In the genomic region with DNA sequence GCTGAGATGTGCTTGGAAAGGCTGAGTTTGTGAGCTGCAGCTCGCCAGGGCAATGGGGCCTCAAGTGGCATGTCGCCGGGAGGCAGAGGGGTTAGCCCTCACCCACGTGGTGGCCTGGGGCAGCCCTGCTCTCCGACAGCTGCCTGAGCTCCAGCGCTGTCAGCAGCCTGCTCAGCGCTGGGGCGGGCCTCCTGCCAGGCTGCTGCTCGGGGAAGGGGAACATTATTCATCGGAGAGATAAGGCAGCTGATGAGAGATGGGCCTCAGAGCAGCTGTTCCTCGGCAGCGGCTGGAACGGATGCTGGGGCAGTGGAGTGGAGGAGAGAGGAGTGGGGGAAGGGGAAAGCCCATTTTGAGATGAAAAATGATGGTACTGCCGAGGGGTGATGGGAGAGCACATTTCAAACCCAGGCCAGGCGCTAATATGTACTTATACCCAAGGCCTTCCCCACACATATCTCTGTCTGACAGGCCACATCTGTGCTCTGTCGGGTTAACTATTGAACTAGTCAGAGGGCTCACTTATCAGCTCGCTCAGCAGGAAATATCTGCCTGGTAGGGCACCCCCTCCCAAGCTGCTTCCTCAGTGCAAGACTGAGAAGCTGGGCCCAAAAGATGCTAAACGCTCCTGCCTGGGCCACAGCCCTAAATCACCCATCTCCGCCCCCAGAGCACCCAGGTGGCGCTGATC, we compare ENCODE assay signal across 1 cellular context.
TF ChIP-seq lines count a peak whose summit lies in the region.

No MANE protein-coding gene starts in this region.

TF ChIP-seq in K562, 482 proteins besides CTCF, POLR2A, EP300 and RAD21 (continued from another document and continues in another):
- TF ChIP-seq ZNF584 (CRISPR knock-in tag; IDR thresholded peaks at IDR 0.05; ENCODE audit: low read depth) (peak; percentile 90), COPS2 (conservative IDR thresholded peaks at IDR 0.05) (no peak), HMBOX1 (IDR thresholded peaks at IDR 0.05) (peak; percentile 98), GATAD2A (IDR thresholded peaks at IDR 0.05) (peak; percentile 85; the same call in 1 of the 2 replicates), SMC3 (conservative IDR thresholded peaks at IDR 0.05; ENCODE audit: insufficient read depth, low read depth, low read length) (no peak), ZC3H11A (IDR thresholded peaks at IDR 0.05; ENCODE audit: low read depth, low read length) (no peak), KLF16 (IDR thresholded peaks at IDR 0.05) (peak; percentile 92), ARID3A (IDR thresholded peaks at IDR 0.05; ENCODE audit: borderline replicate concordance, low read depth, low read length) (no peak; the same call in 1 of the 2 replicates), PRMT5 (CRISPR knock-in tag; IDR thresholded peaks at IDR 0.05) (no peak), RFX7 (CRISPR knock-in tag; IDR thresholded peaks at IDR 0.05) (no peak), DPF2 (IDR thresholded peaks at IDR 0.05) (peak; percentile 95), ESRRB (CRISPR knock-in tag; IDR thresholded peaks at IDR 0.05; ENCODE audit: borderline replicate concordance) (no peak), SRSF1 (IDR thresholded peaks at IDR 0.05; ENCODE audit: low read depth, low read length) (no peak), ZBTB43 (CRISPR knock-in tag; IDR thresholded peaks at IDR 0.05) (no peak), STAG1 (CRISPR knock-in tag; IDR thresholded peaks at IDR 0.05; ENCODE audit: borderline replicate concordance) (no peak), PHB (CRISPR knock-in tag; IDR thresholded peaks at IDR 0.05) (no peak), GTF2B (IDR thresholded peaks at IDR 0.05; ENCODE audit: extremely low read depth, insufficient read length) (no peak), CSDE1 (IDR thresholded peaks at IDR 0.05) (no peak), RBM39 (optimal IDR thresholded peaks at IDR 0.05; ENCODE audit: low read depth, low read length) (no peak), ETS2 (tag; IDR thresholded peaks at IDR 0.05; ENCODE audit: borderline replicate concordance, poor library complexity, severe bottlenecking) (no peak), NR4A1 (CRISPR knock-in tag; IDR thresholded peaks at IDR 0.05) (0 out of 2 replicates have a peak, but pooled peaks have one; percentile 65), NR4A1 (tag; IDR thresholded peaks at IDR 0.05) (0 out of 2 replicates have a peak, but pooled peaks have one; percentile 24), MECOM (CRISPR knock-in tag; IDR thresholded peaks at IDR 0.05) (peak; percentile 90), TEAD4 (IDR thresholded peaks at IDR 0.05; ENCODE audit: low read length) (peak; percentile 91), TEAD4 (CRISPR knock-in tag; IDR thresholded peaks at IDR 0.05; ENCODE audit: borderline replicate concordance) (no peak), PATZ1 (CRISPR knock-in tag; IDR thresholded peaks at IDR 0.05; ENCODE audit: borderline replicate concordance) (no peak), FUS (optimal IDR thresholded peaks at IDR 0.05; ENCODE audit: low read depth, low read length) (no peak), BRF1 (IDR thresholded peaks at IDR 0.05; ENCODE audit: borderline replicate concordance, extremely low read depth, insufficient read length) (no peak), SMAD1 (IDR thresholded peaks at IDR 0.05; ENCODE audit: low read depth, low read length, partially characterized antibody) (no peak), KAT2B (IDR thresholded peaks at IDR 0.05; ENCODE audit: low read depth, low read length) (no peak), POLR2G (IDR thresholded peaks at IDR 0.05; ENCODE audit: low read depth, low read length) (peak; percentile 63)
- TF ChIP-seq, protein P1, sequence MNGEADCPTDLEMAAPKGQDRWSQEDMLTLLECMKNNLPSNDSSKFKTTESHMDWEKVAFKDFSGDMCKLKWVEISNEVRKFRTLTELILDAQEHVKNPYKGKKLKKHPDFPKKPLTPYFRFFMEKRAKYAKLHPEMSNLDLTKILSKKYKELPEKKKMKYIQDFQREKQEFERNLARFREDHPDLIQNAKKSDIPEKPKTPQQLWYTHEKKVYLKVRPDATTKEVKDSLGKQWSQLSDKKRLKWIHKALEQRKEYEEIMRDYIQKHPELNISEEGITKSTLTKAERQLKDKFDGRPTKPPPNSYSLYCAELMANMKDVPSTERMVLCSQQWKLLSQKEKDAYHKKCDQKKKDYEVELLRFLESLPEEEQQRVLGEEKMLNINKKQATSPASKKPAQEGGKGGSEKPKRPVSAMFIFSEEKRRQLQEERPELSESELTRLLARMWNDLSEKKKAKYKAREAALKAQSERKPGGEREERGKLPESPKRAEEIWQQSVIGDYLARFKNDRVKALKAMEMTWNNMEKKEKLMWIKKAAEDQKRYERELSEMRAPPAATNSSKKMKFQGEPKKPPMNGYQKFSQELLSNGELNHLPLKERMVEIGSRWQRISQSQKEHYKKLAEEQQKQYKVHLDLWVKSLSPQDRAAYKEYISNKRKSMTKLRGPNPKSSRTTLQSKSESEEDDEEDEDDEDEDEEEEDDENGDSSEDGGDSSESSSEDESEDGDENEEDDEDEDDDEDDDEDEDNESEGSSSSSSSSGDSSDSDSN (IDR thresholded peaks at IDR 0.05; ENCODE audit: borderline replicate concordance in 1 of 2, low read depth in 2 of 2, low read length in 2 of 2), result 0 out of 4 replicates have a peak, but pooled peaks of 1 of the 2 experiments have one; percentile 39
- TF ChIP-seq, protein P2, sequence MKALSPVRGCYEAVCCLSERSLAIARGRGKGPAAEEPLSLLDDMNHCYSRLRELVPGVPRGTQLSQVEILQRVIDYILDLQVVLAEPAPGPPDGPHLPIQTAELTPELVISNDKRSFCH (CRISPR knock-in tag; IDR thresholded peaks at IDR 0.05), result no peak
- TF ChIP-seq, protein P2 (tag; IDR thresholded peaks at IDR 0.05), result peak; percentile 57
- TF ChIP-seq, protein P3, sequence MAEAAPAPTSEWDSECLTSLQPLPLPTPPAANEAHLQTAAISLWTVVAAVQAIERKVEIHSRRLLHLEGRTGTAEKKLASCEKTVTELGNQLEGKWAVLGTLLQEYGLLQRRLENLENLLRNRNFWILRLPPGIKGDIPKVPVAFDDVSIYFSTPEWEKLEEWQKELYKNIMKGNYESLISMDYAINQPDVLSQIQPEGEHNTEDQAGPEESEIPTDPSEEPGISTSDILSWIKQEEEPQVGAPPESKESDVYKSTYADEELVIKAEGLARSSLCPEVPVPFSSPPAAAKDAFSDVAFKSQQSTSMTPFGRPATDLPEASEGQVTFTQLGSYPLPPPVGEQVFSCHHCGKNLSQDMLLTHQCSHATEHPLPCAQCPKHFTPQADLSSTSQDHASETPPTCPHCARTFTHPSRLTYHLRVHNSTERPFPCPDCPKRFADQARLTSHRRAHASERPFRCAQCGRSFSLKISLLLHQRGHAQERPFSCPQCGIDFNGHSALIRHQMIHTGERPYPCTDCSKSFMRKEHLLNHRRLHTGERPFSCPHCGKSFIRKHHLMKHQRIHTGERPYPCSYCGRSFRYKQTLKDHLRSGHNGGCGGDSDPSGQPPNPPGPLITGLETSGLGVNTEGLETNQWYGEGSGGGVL (CRISPR knock-in tag; IDR thresholded peaks at IDR 0.05), result no peak
- TF ChIP-seq, protein P4, sequence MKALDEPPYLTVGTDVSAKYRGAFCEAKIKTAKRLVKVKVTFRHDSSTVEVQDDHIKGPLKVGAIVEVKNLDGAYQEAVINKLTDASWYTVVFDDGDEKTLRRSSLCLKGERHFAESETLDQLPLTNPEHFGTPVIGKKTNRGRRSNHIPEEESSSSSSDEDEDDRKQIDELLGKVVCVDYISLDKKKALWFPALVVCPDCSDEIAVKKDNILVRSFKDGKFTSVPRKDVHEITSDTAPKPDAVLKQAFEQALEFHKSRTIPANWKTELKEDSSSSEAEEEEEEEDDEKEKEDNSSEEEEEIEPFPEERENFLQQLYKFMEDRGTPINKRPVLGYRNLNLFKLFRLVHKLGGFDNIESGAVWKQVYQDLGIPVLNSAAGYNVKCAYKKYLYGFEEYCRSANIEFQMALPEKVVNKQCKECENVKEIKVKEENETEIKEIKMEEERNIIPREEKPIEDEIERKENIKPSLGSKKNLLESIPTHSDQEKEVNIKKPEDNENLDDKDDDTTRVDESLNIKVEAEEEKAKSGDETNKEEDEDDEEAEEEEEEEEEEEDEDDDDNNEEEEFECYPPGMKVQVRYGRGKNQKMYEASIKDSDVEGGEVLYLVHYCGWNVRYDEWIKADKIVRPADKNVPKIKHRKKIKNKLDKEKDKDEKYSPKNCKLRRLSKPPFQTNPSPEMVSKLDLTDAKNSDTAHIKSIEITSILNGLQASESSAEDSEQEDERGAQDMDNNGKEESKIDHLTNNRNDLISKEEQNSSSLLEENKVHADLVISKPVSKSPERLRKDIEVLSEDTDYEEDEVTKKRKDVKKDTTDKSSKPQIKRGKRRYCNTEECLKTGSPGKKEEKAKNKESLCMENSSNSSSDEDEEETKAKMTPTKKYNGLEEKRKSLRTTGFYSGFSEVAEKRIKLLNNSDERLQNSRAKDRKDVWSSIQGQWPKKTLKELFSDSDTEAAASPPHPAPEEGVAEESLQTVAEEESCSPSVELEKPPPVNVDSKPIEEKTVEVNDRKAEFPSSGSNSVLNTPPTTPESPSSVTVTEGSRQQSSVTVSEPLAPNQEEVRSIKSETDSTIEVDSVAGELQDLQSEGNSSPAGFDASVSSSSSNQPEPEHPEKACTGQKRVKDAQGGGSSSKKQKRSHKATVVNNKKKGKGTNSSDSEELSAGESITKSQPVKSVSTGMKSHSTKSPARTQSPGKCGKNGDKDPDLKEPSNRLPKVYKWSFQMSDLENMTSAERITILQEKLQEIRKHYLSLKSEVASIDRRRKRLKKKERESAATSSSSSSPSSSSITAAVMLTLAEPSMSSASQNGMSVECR (CRISPR knock-in tag; IDR thresholded peaks at IDR 0.05), result no peak
- TF ChIP-seq, protein P5, sequence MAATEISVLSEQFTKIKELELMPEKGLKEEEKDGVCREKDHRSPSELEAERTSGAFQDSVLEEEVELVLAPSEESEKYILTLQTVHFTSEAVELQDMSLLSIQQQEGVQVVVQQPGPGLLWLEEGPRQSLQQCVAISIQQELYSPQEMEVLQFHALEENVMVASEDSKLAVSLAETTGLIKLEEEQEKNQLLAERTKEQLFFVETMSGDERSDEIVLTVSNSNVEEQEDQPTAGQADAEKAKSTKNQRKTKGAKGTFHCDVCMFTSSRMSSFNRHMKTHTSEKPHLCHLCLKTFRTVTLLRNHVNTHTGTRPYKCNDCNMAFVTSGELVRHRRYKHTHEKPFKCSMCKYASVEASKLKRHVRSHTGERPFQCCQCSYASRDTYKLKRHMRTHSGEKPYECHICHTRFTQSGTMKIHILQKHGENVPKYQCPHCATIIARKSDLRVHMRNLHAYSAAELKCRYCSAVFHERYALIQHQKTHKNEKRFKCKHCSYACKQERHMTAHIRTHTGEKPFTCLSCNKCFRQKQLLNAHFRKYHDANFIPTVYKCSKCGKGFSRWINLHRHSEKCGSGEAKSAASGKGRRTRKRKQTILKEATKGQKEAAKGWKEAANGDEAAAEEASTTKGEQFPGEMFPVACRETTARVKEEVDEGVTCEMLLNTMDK (IDR thresholded peaks at IDR 0.05; ENCODE audit: borderline replicate concordance, insufficient read depth, low read depth, low read length, poor library complexity, severe bottlenecking), result no peak
